In genomic region chr15:55407949-55408766, GRCh38 we compare ENCODE assay signal across 8 cellular contexts. TPM values are rescaled to one million over a fixed set of nuclear protein-coding genes. Genes with fewer than 3 reads are reported as not detected.
DNase-seq lines count a peak whose midpoint lies in the region; ATAC-seq and TF ChIP-seq lines count a peak whose summit lies in the region.

Gene CCPG1 (minus strand): TSS chr15:55408359. CDS start chr15:55389424, 18,935 bp downstream.
Gene PIERCE2 (plus strand): TSS chr15:55408495. CDS start chr15:55408769, 274 bp downstream.

- H4K20me1 ChIP-seq in DOHH2 (ENCODE audit: control insufficient read depth, insufficient read depth, low read depth, low read length) (no peaks in the 10 kb centered on the region), KMS-11 (ENCODE audit: insufficient read depth) (no peaks in the 10 kb centered on the region), fibroblast of lung (ENCODE audit: control insufficient read depth, extremely low read depth, insufficient read depth, low read length) (no peaks in the 10 kb centered on the region)

- TF ChIP-seq CTCF in DOHH2 (IDR thresholded peaks at IDR 0.05; ENCODE audit: low read depth, low read length, poor library complexity, severe bottlenecking) (peak; percentile 51), KMS-11 (conservative IDR thresholded peaks at IDR 0.05; ENCODE audit: low read depth, low read length) (peak; percentile 56), Peyer's patch (IDR thresholded peaks at IDR 0.05) (peak; percentile 86 to 97 (median 93)), fibroblast of lung (conservative IDR thresholded peaks at IDR 0.05 in 1 of 2, IDR thresholded peaks at IDR 0.05 in 1 of 2; ENCODE audit: low read depth in 1 of 2, low read length in 2 of 2) (peak; percentile 53 to 58)

- TF ChIP-seq POLR2A in Peyer's patch (IDR thresholded peaks at IDR 0.05): peak; percentile 82 to 83

- no peaks in the 10 kb centered on the region for H3K9me3 Mint-ChIP-seq in naive thymus-derived CD4-positive, alpha-beta T cell
- H3K9me3 Mint-ChIP-seq in stimulated activated naive B cell treated with anti-CD40 and anti-IgM and Interleukin-4, amounts not matched to agents 10 μg/mL and 1 μg/mL and 100 μg/mL, for 72 hours: no peaks in the 10 kb centered on the region

- H2AFZ ChIP-seq in KMS-11 (ENCODE audit: low read depth): peak within 1 kb of the TSS; percentile 84
- H2AFZ ChIP-seq in fibroblast of lung (ENCODE audit: low read length): peak within 1 kb of the TSS; percentile 97

- DNase-seq in Peyer's patch (peak; percentile 86 to 96 (median 94)), fibroblast of lung (ENCODE audit: low read depth in 2 of 2) (peak; percentile 96 to 97)
- DNase-seq in activated T-helper 1 cell treated with anti-CD3 and anti-CD28 coated beads, Interleukin-2, amount 50 U/mL, for 16 hours (ENCODE audit: low read depth in 1 of 2, low spot score in 1 of 2): peak; percentile 70 to 83
- peak; percentile 80 to 89 (median 85) for DNase-seq in naive thymus-derived CD4-positive, alpha-beta T cell
- DNase-seq in stimulated activated naive B cell treated with anti-CD40 and anti-IgM and Interleukin-4, amounts not matched to agents 10 μg/mL and 1 μg/mL and 100 μg/mL, for 72 hours: peak; percentile 92

- peaks cover 0 to 2% (median 0%) of the 10 kb centered on the region in 5 donors for H3K27me3 Mint-ChIP-seq in naive thymus-derived CD4-positive, alpha-beta T cell
- H3K27me3 Mint-ChIP-seq in stimulated activated naive B cell treated with anti-CD40 and anti-IgM and Interleukin-4, amounts not matched to agents 10 μg/mL and 1 μg/mL and 100 μg/mL, for 72 hours: no peaks in the 10 kb centered on the region

- H3K9me3 ChIP-seq in DOHH2 (ENCODE audit: control insufficient read depth, insufficient read depth, low read length) (no peaks in the 10 kb centered on the region), Peyer's patch (no peaks in the 10 kb centered on the region), fibroblast of lung (ENCODE audit: control insufficient read depth, insufficient read depth, low read depth, low read length) (no peaks in the 10 kb centered on the region)
- H3K9me3 ChIP-seq in naive thymus-derived CD4-positive, alpha-beta T cell (ENCODE audit: control insufficient read depth in 2 of 3, low read length in 3 of 3): no peaks in the 10 kb centered on the region

- H3K4me3 ChIP-seq in DOHH2 (ENCODE audit: low read length) (peak within 1 kb of the TSS; percentile 87), KMS-11 (IDR thresholded peaks at IDR 0.05; ENCODE audit: insufficient read depth, low read depth, low read length) (no peak within 1 kb of the TSS), Peyer's patch (peak within 1 kb of the TSS; percentile 60 to 79 (median 70)), fibroblast of lung (replicated peaks in 1 of 4; ENCODE audit: control extremely low read depth in 1 of 4, insufficient read depth in 1 of 4, low read depth in 3 of 4, low read length in 4 of 4) (peak within 1 kb of the TSS; percentile 85 to 96 (median 88))
- H3K4me3 ChIP-seq in naive thymus-derived CD4-positive, alpha-beta T cell (ENCODE audit: low read length): peak within 1 kb of the TSS; percentile 70

- CTCF ChIA-PET in naive thymus-derived CD4-positive, alpha-beta T cell (lab: Charles Lee): interaction anchor here (0.5 to 4.3 kb wide), 4 partner anchors 26 to 113 kb away, joined by 3 to 18 read pairs (median 4); no protein-coding TSS in a partner anchor

- H3K79me2 ChIP-seq in DOHH2 (ENCODE audit: control insufficient read depth, low read length) (peaks cover 3% of the 10 kb centered on the region; the same call in 1 of the 2 replicates), KMS-11 (ENCODE audit: insufficient read depth, low read depth) (peaks cover 45% of the 10 kb centered on the region), fibroblast of lung (ENCODE audit: control insufficient read depth, insufficient read depth, low read length) (peaks cover 1% of the 10 kb centered on the region)

- ATAC-seq in GM21737 (IDR thresholded peaks at IDR 0.05; ENCODE audit: unreplicated experiment): peak; percentile 93
- ATAC-seq in naive thymus-derived CD4-positive, alpha-beta T cell: peak; percentile 95
- peak; percentile 90 to 94 for ATAC-seq in stimulated activated naive B cell treated with anti-CD40 and anti-IgM and Interleukin-4, amounts not matched to agents 10 μg/mL and 1 μg/mL and 100 μg/mL, for 72 hours (replicated peaks)

- H3F3A ChIP-seq in DOHH2 (ENCODE audit: control insufficient read depth, insufficient read depth): peaks cover 2% of the 10 kb centered on the region; the same call in 1 of the 2 replicates

- no peaks in the 10 kb centered on the region for H3K9me2 ChIP-seq in DOHH2 (replicated peaks; ENCODE audit: control insufficient read depth, low read length)

- H3K36me3 Mint-ChIP-seq in naive thymus-derived CD4-positive, alpha-beta T cell: no peaks in the 10 kb centered on the region
- no peaks in the 10 kb centered on the region for H3K36me3 Mint-ChIP-seq in stimulated activated naive B cell treated with anti-CD40 and anti-IgM and Interleukin-4, amounts not matched to agents 10 μg/mL and 1 μg/mL and 100 μg/mL, for 72 hours

- H3K9ac ChIP-seq in KMS-11 (peak within 1 kb of the TSS; percentile 86), fibroblast of lung (ENCODE audit: insufficient read depth, low read length) (peak within 1 kb of the TSS; percentile 81)

- H3K27ac ChIP-seq in DOHH2 (ENCODE audit: low read depth, low read length) (no peak within 1 kb of the TSS), KMS-11 (peak within 1 kb of the TSS; percentile 93), Peyer's patch (peak within 1 kb of the TSS; percentile 81 to 91 (median 87)), fibroblast of lung (ENCODE audit: insufficient read depth, low read length) (peak within 1 kb of the TSS; percentile 95)
- peak within 1 kb of the TSS; percentile 86 for H3K27ac ChIP-seq in naive thymus-derived CD4-positive, alpha-beta T cell (ENCODE audit: low read depth, low read length)

- H3K4me1 Mint-ChIP-seq in naive thymus-derived CD4-positive, alpha-beta T cell: peaks cover 18 to 52% (median 37%) of the 10 kb centered on the region in 7 donors
- peaks cover 5 to 33% of the 10 kb centered on the region in 2 donors for H3K4me1 Mint-ChIP-seq in stimulated activated naive B cell treated with anti-CD40 and anti-IgM and Interleukin-4, amounts not matched to agents 10 μg/mL and 1 μg/mL and 100 μg/mL, for 72 hours

- H3K4me1 ChIP-seq in DOHH2 (ENCODE audit: control insufficient read depth, low read length) (peaks cover 25% of the 10 kb centered on the region), KMS-11 (ENCODE audit: low read depth, poor library complexity, severe bottlenecking) (peaks cover 48% of the 10 kb centered on the region), Peyer's patch (peaks cover 0 to 37% (median 0%) of the 10 kb centered on the region in 4 donors), fibroblast of lung (ENCODE audit: control insufficient read depth, extremely low read depth, insufficient read depth, low read length) (no peaks in the 10 kb centered on the region)
- H3K4me1 ChIP-seq in naive thymus-derived CD4-positive, alpha-beta T cell (ENCODE audit: control insufficient read depth in 2 of 2, insufficient read depth in 2 of 2, low read length in 2 of 2): peaks cover 12 to 20% of the 10 kb centered on the region in 2 donors

- intact Hi-C loops in naive thymus-derived CD4-positive, alpha-beta T cell (cut with micrococcal nuclease): loop anchor here (1.0 to 5.0 kb wide), 12 partner anchors 27 to 839 kb away; partner anchors contain the start of genes PIGB (in 2 of the 2), PIGBOS1 (in 2 of the 2), RAB27A (in 1 of the 2) and RFX7 (in 1 of the 2)

- H3K4me3 Mint-ChIP-seq in naive thymus-derived CD4-positive, alpha-beta T cell: peak within 1 kb of the TSS; percentile 88 to 97 (median 94)
- H3K4me3 Mint-ChIP-seq in stimulated activated naive B cell treated with anti-CD40 and anti-IgM and Interleukin-4, amounts not matched to agents 10 μg/mL and 1 μg/mL and 100 μg/mL, for 72 hours: peak within 1 kb of the TSS; percentile 88 to 94

- POLR2A ChIA-PET in naive thymus-derived CD4-positive, alpha-beta T cell (lab: Charles Lee): interaction anchor here (0.5 to 2.0 kb wide), 7 partner anchors 11 to 211 kb away, joined by 3 to 18 read pairs (median 4); partner anchors contain the start of genes PIGB, PIGBOS1 and RSL24D1

- H3K4me2 ChIP-seq in DOHH2 (ENCODE audit: low read length) (peak within 1 kb of the TSS; percentile 92), KMS-11 (peak within 1 kb of the TSS; percentile 90), fibroblast of lung (ENCODE audit: extremely low read depth, insufficient read depth, low read length) (peak within 1 kb of the TSS; percentile 90)

- no peaks in the 10 kb centered on the region for H3K36me3 ChIP-seq in DOHH2 (ENCODE audit: control insufficient read depth, low read length)
- no peaks in the 10 kb centered on the region for H3K36me3 ChIP-seq in KMS-11 (ENCODE audit: insufficient read depth)
- H3K36me3 ChIP-seq in Peyer's patch: no peaks in the 10 kb centered on the region
- no peaks in the 10 kb centered on the region for H3K36me3 ChIP-seq in fibroblast of lung (ENCODE audit: control insufficient read depth, insufficient read depth, low read length)
- peaks cover 0 to 4% (median 0%) of the 10 kb centered on the region in 3 experiments for H3K36me3 ChIP-seq in naive thymus-derived CD4-positive, alpha-beta T cell (ENCODE audit: control insufficient read depth in 2 of 3, insufficient read depth in 3 of 3, low read length in 3 of 3)

- peak within 1 kb of the TSS; percentile 82 to 97 (median 89) for H3K27ac Mint-ChIP-seq in naive thymus-derived CD4-positive, alpha-beta T cell
- H3K27ac Mint-ChIP-seq in stimulated activated naive B cell treated with anti-CD40 and anti-IgM and Interleukin-4, amounts not matched to agents 10 μg/mL and 1 μg/mL and 100 μg/mL, for 72 hours: peak within 1 kb of the TSS; percentile 95

- H3K27me3 ChIP-seq in DOHH2 (ENCODE audit: control insufficient read depth, low read length) (no peaks in the 10 kb centered on the region), KMS-11 (ENCODE audit: insufficient read depth, low read depth) (no peaks in the 10 kb centered on the region), Peyer's patch (no peaks in the 10 kb centered on the region), fibroblast of lung (ENCODE audit: control insufficient read depth, insufficient read depth, low read length) (no peaks in the 10 kb centered on the region)
- H3K27me3 ChIP-seq in naive thymus-derived CD4-positive, alpha-beta T cell (ENCODE audit: control insufficient read depth in 2 of 2, insufficient read depth in 2 of 2, low read length in 2 of 2): no peaks in the 10 kb centered on the region

RNA-seq across cellular contexts. Expression of gene CCPG1, which starts in this region (rescaled TPM):
- total RNA-seq in Peyer's patch (10 to 100 TPM; 24.8 to 36.3 (median 29.5) TPM), fibroblast of lung (64.6 and 80.9 TPM in 2 replicates)
- 32.5 and 50.0 TPM in 2 replicates for polyA plus RNA-seq in fibroblast of lung
- polyA plus RNA-seq in fibroblast of lung (2012): 19.7 and 26.6 TPM in 2 replicates
- 5.4 and 14.0 TPM in 2 replicates for polyA minus RNA-seq in fibroblast of lung (ENCODE audit: low replicate concordance)
- total RNA-seq in naive thymus-derived CD4-positive, alpha-beta T cell: 10 to 100 TPM; 17.9 to 40.9 (median 28.4) TPM
- polyA plus RNA-seq in naive thymus-derived CD4-positive, alpha-beta T cell: 10 to 100 TPM; 25.8 to 31.0 TPM

RNA-seq across cellular contexts. Expression of gene PIERCE2, which starts in this region (rescaled TPM):
- total RNA-seq in Peyer's patch (not detected), fibroblast of lung (2.3 and 3.1 TPM in 2 replicates)
- polyA plus RNA-seq in fibroblast of lung: 3.2 and 4.0 TPM in 2 replicates
- polyA plus RNA-seq in fibroblast of lung (2012): 1.5 and 2.4 TPM in 2 replicates
- polyA minus RNA-seq in fibroblast of lung (ENCODE audit: low replicate concordance): not detected in 2 replicates
- under 1 TPM in 1 of 5 experiments, not detected in 4; 0.42 TPM for total RNA-seq in naive thymus-derived CD4-positive, alpha-beta T cell
- 1 to 10 TPM in 1 of 2 donors, not detected in 1; 1.3 TPM for polyA plus RNA-seq in naive thymus-derived CD4-positive, alpha-beta T cell
